ENCODE assay signal across 11 cellular contexts in the genomic region with DNA sequence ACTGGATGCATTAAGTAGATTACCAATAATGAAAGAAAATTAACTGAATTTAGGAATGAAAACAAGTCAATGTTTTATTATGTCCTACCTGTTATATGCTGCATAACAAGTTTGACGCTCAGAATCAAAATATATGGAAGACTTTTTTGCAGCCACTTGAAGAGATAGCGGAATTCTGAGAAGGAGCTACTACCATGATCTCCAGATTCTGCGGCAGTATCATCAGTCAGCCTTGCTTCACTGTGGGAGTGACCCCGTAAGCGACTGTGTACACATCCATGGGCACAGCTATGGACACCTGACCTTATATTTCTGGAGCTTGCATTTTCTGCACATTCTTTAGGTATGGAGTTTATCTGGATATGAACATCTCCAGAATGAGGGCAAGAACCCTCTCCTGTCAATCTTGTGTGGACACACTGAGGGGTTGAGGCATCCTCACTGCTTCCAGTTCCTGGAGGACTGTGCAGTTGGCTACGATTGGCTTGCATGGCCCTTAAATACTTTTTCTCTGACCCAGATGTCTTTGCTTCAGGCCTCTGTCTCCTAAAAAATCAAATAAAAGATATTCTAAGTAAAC. TPM values are rescaled to one million over a fixed set of nuclear protein-coding genes. Genes with fewer than 3 reads are reported as not detected.
A peak's percentile ranks its signal among the peaks of the same experiment; 100 is the strongest.
DNase-seq lines count a peak whose midpoint lies in the region; ATAC-seq and TF ChIP-seq lines count a peak whose summit lies in the region.
"Had no signal": no experiment of that assay in that cellular context is flagged by ENCODE, and none has a peak within 500 bp of the region (broad histone marks: within the 10 kb centered on the region; RNA-seq: fewer than 3 reads in every experiment).

No MANE protein-coding gene starts in this region.

- peak; percentile 53 for DNase-seq in activated CD4-positive, alpha-beta T cell treated with anti-CD3 and anti-CD28 coated beads, Interleukin-2, amount 10 ng/mL, durations not matched to agents 24 days and 14 days
- no peak for DNase-seq in activated CD4-positive, alpha-beta T cell treated with anti-CD3 and anti-CD28 coated beads, Interleukin-2, amount 50 U/mL, for 48 hours
- DNase-seq in psoas muscle = no peak
- no peak for DNase-seq in NCI-H146 (lab: John Stamatoyannopoulos, UW)
- DNase-seq in LoVo (ENCODE audit: low spot score) = no peak
- DNase-seq: NCI-H2081 treated with DMSO at 0.1 percent for 48 hours, transverse colon had no signal

- H3K9me2 ChIP-seq in SU-DHL-6 (replicated peaks; ENCODE audit: insufficient read depth, low read length) = no peaks in the 10 kb centered on the region

- 84 to 90% (median 85%) methylated on average over 6 of the region's 6 CpGs for WGBS in psoas muscle, 3 donors

- H3K36me3 ChIP-seq in SU-DHL-6 (ENCODE audit: low read length) (peaks cover 11% of the 10 kb centered on the region; the same call in 1 of the 2 replicates), psoas muscle (ENCODE audit: insufficient read depth in 1 of 2, low read depth in 1 of 2) (peaks cover 3 to 48% of the 10 kb centered on the region in 2 donors)

- H3K4me3 ChIP-seq in SU-DHL-6 (ENCODE audit: insufficient read depth, low read length, poor library complexity, severe bottlenecking) = no peak overlapping the region
- peak overlapping the region; percentile 81 for H3K4me3 ChIP-seq in psoas muscle

- H3K27me3 Mint-ChIP-seq in activated CD4-positive, alpha-beta T cell treated with anti-CD3 and anti-CD28 coated beads, Interleukin-2, amount 10 ng/mL, durations not matched to agents 24 days and 14 days = no peaks in the 10 kb centered on the region
- H3K27me3 Mint-ChIP-seq in dendritic cell treated with granulocyte-macrophage colony-stimulating factor and Interleukin-4, amounts not matched to agents 40 ng/mL and 50 ng/mL, for 4 days = no peaks in the 10 kb centered on the region

- H4K20me1 ChIP-seq in SU-DHL-6 (ENCODE audit: low read depth, low read length) = no peaks in the 10 kb centered on the region

- H3K4me1 ChIP-seq in psoas muscle = peaks cover 17% of the 10 kb centered on the region

- peak overlapping the region; percentile 82 for H3K4me3 Mint-ChIP-seq in activated CD4-positive, alpha-beta T cell treated with anti-CD3 and anti-CD28 coated beads, Interleukin-2, amount 10 ng/mL, durations not matched to agents 24 days and 14 days
- H3K4me3 Mint-ChIP-seq in dendritic cell treated with granulocyte-macrophage colony-stimulating factor and Interleukin-4, amounts not matched to agents 40 ng/mL and 50 ng/mL, for 4 days = peak overlapping the region; percentile 90

- H3K27me3 ChIP-seq in SU-DHL-6 (ENCODE audit: low read length) (no peaks in the 10 kb centered on the region), psoas muscle (ENCODE audit: insufficient read depth in 3 of 3, low read length in 2 of 3) (no peaks in the 10 kb centered on the region)
- H3K27me3 ChIP-seq: transverse colon had no signal

- TF ChIP-seq CTCF in SU-DHL-6 (IDR thresholded peaks at IDR 0.05; ENCODE audit: insufficient read depth, low read length, poor library complexity, severe bottlenecking) (no peak), psoas muscle (IDR thresholded peaks at IDR 0.05) (no peak)

- intact Hi-C loops in activated CD4-positive, alpha-beta T cell treated with anti-CD3 and anti-CD28 coated beads, Interleukin-2, amount 10 ng/mL, durations not matched to agents 24 days and 14 days (cut with micrococcal nuclease) = loop anchor here (5.0 kb wide), 1 partner anchor 74 kb away; no protein-coding TSS in a partner anchor
- intact Hi-C loops in dendritic cell treated with granulocyte-macrophage colony-stimulating factor and Interleukin-4, amounts not matched to agents 40 ng/mL and 50 ng/mL, for 4 days (cut with micrococcal nuclease) = loop anchor here (10.0 kb wide), 1 partner anchor 72 kb away; no protein-coding TSS in a partner anchor
- intact Hi-C loops in psoas muscle (cut with DNase I) = no loop called here

- H3K27ac Mint-ChIP-seq in activated CD4-positive, alpha-beta T cell treated with anti-CD3 and anti-CD28 coated beads, Interleukin-2, amount 10 ng/mL, durations not matched to agents 24 days and 14 days = no peak overlapping the region
- no peak overlapping the region for H3K27ac Mint-ChIP-seq in dendritic cell treated with granulocyte-macrophage colony-stimulating factor and Interleukin-4, amounts not matched to agents 40 ng/mL and 50 ng/mL, for 4 days

- no peak overlapping the region for H2AFZ ChIP-seq in SU-DHL-6 (ENCODE audit: low read depth, low read length, severe bottlenecking)

- no peaks in the 10 kb centered on the region for H3K9me3 ChIP-seq in SU-DHL-6 (ENCODE audit: insufficient read depth, low read length)
- H3K9me3 ChIP-seq in psoas muscle = no peaks in the 10 kb centered on the region
- H3K9me3 ChIP-seq: transverse colon had no signal

- peak overlapping the region; percentile 83 for H3K4me2 ChIP-seq in SU-DHL-6 (ENCODE audit: low read depth, low read length, poor library complexity, severe bottlenecking)

- H3K79me2 ChIP-seq in SU-DHL-6 (ENCODE audit: insufficient read depth, low read length) = peaks cover 15% of the 10 kb centered on the region

- H3F3A ChIP-seq in SU-DHL-6 (ENCODE audit: insufficient read depth) = no peaks in the 10 kb centered on the region

- H3K27ac ChIP-seq in SU-DHL-6 (ENCODE audit: low read depth, low read length) (no peak overlapping the region), psoas muscle (no peak overlapping the region)

- peaks cover 20% of the 10 kb centered on the region for H3K36me3 Mint-ChIP-seq in activated CD4-positive, alpha-beta T cell treated with anti-CD3 and anti-CD28 coated beads, Interleukin-2, amount 10 ng/mL, durations not matched to agents 24 days and 14 days (ENCODE audit: low read depth)
- H3K36me3 Mint-ChIP-seq in dendritic cell treated with granulocyte-macrophage colony-stimulating factor and Interleukin-4, amounts not matched to agents 40 ng/mL and 50 ng/mL, for 4 days (ENCODE audit: low read depth) = peaks cover 62% of the 10 kb centered on the region

- peaks cover 24% of the 10 kb centered on the region for H3K4me1 Mint-ChIP-seq in activated CD4-positive, alpha-beta T cell treated with anti-CD3 and anti-CD28 coated beads, Interleukin-2, amount 10 ng/mL, durations not matched to agents 24 days and 14 days
- peaks cover 34% of the 10 kb centered on the region for H3K4me1 Mint-ChIP-seq in dendritic cell treated with granulocyte-macrophage colony-stimulating factor and Interleukin-4, amounts not matched to agents 40 ng/mL and 50 ng/mL, for 4 days (ENCODE audit: low read depth)

- H3K9me3 Mint-ChIP-seq in activated CD4-positive, alpha-beta T cell treated with anti-CD3 and anti-CD28 coated beads, Interleukin-2, amount 10 ng/mL, durations not matched to agents 24 days and 14 days = no peaks in the 10 kb centered on the region
- H3K9me3 Mint-ChIP-seq in dendritic cell treated with granulocyte-macrophage colony-stimulating factor and Interleukin-4, amounts not matched to agents 40 ng/mL and 50 ng/mL, for 4 days = no peaks in the 10 kb centered on the region

- 0 out of 2 replicates have a peak overlapping the region, but pooled peaks have one; percentile 72 for H3K9ac ChIP-seq in SU-DHL-6 (ENCODE audit: low read length)

- ATAC-seq in psoas muscle (no peak), GM19324 (IDR thresholded peaks at IDR 0.05; ENCODE audit: low FRiP score, unreplicated experiment) (no peak)
- ATAC-seq: sciatic nerve had no signal

RNA-seq across cellular contexts. Expression of a gene that starts 1.7 kb away (rescaled TPM):
- 33.9 and 34.3 TPM in 2 replicates for total RNA-seq in activated CD4-positive, alpha-beta T cell treated with anti-CD3 and anti-CD28 coated beads, Interleukin-2, amount 10 ng/mL, durations not matched to agents 24 days and 14 days
- total RNA-seq in psoas muscle = 10 to 100 TPM; 10.4 to 17.1 (median 12.6) TPM
- polyA plus RNA-seq in psoas muscle = 10 to 100 TPM in 2 of 3 donors, 1 to 10 TPM in 1; 10.0 to 21.7 (median 11.8) TPM

Comparison
In these comparisons a context has a peak if more than half of its experiments do, and no peak if none do; other contexts are left out.
1. intact Hi-C loops: an anchor here in activated CD4-positive, alpha-beta T cell treated with anti-CD3 and anti-CD28 coated beads, Interleukin-2, amount 10 ng/mL, durations not matched to agents 24 days and 14 days (5.0 kb wide) and dendritic cell treated with granulocyte-macrophage colony-stimulating factor and Interleukin-4, amounts not matched to agents 40 ng/mL and 50 ng/mL, for 4 days (10.0 kb wide); none called in psoas muscle.